ENCODE assay signal across 13 cellular contexts in the genomic region with DNA sequence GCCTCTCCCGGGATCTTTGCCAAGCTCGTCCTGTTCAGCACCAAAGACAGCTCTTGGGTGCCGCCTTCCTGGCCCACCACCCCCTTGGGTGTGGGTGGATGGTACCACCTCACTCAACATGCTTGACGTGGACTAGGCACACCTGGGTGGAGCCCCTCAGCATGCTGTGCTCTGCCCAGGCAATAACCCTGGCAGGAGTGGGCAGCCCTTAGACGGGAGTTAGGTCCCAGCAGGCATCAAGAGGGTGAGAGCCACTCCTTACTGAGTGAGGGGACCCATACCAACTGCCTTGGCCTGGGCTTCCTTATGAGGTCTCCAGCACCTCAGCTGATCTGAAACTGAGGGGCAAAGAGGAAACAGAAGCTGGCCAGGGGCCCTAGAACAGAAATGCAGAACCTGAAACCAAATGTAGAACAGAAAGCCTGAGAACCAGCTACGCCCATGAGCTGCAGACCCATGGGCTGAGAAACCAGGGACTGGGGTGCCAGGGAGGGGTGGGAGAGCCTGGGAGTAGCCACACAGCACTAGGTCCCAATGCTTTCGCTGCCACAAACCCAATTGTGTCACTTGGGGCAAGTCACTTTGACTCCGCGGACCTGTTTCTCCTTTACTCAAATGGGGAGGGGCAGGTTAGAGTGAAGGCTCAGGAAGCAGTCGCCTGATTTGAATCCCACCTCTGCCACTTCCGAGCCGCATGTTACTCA. TPM values are rescaled to one million over a fixed set of nuclear protein-coding genes. Genes with fewer than 3 reads are reported as not detected.
A peak's percentile ranks its signal among the peaks of the same experiment; 100 is the strongest.
DNase-seq lines count a peak whose midpoint lies in the region; ATAC-seq and TF ChIP-seq lines count a peak whose summit lies in the region.
"Had no signal": no experiment of that assay in that cellular context is flagged by ENCODE, and none has a peak within 500 bp of the region (broad histone marks: within the 10 kb centered on the region; RNA-seq: fewer than 3 reads in every experiment).

No MANE protein-coding gene starts in this region.

- no peaks in the 10 kb centered on the region for H3K9me3 Mint-ChIP-seq in activated T-cell treated with anti-CD3 and anti-CD28 coated beads, Interleukin-2, amount 50 U/mL, for 4 hours
- H3K9me3 Mint-ChIP-seq in activated T-helper 2 cell treated with anti-CD3 and anti-CD28 coated beads, Interferon-gamma antibody, Interleukin-2, Interleukin-4, amounts not matched to agents 10 μg/mL and 5 μg/mL and 100 μg/mL, durations not matched to agents 14 hours and 24 hours and 36 hours: no peaks in the 10 kb centered on the region
- H3K9me3 Mint-ChIP-seq: WTC11 had no signal

- H3K27me3 Mint-ChIP-seq in activated T-cell treated with anti-CD3 and anti-CD28 coated beads, Interleukin-2, amount 50 U/mL, for 4 hours (ENCODE audit: low read depth): no peaks in the 10 kb centered on the region
- H3K27me3 Mint-ChIP-seq in activated T-helper 2 cell treated with anti-CD3 and anti-CD28 coated beads, Interferon-gamma antibody, Interleukin-2, Interleukin-4, amounts not matched to agents 10 μg/mL and 5 μg/mL and 100 μg/mL, durations not matched to agents 14 hours and 24 hours and 36 hours (ENCODE audit: low read depth): no peaks in the 10 kb centered on the region

- no peaks in the 10 kb centered on the region for H3K9me2 ChIP-seq in OCI-LY7 (ENCODE audit: insufficient read depth, low read length)

- H3K4me1 ChIP-seq in OCI-LY7 (ENCODE audit: insufficient read depth, low read length, poor library complexity, severe bottlenecking) (peaks cover 53% of the 10 kb centered on the region), upper lobe of right lung (no peaks in the 10 kb centered on the region)

- H3K36me3 Mint-ChIP-seq in activated T-cell treated with anti-CD3 and anti-CD28 coated beads, Interleukin-2, amount 50 U/mL, for 4 hours (ENCODE audit: insufficient read depth): no peaks in the 10 kb centered on the region
- no peaks in the 10 kb centered on the region for H3K36me3 Mint-ChIP-seq in activated T-helper 2 cell treated with anti-CD3 and anti-CD28 coated beads, Interferon-gamma antibody, Interleukin-2, Interleukin-4, amounts not matched to agents 10 μg/mL and 5 μg/mL and 100 μg/mL, durations not matched to agents 14 hours and 24 hours and 36 hours (ENCODE audit: low read depth)
- H3K36me3 Mint-ChIP-seq: WTC11 had no signal

- no peak for DNase-seq in activated T-cell treated with anti-CD3 and anti-CD28 coated beads, Interleukin-2, amount 50 U/mL, for 4 hours
- DNase-seq in activated T-cell treated with anti-CD3 and anti-CD28 coated beads for 4 hours: no peak
- peak; percentile 69 for DNase-seq in OCI-LY7 (ENCODE audit: low spot score)
- peak; percentile 53 for DNase-seq in iPS-NIHi11 (ENCODE audit: low spot score)
- peak; percentile 65 for DNase-seq in upper lobe of right lung
- DNase-seq in cerebellum (ENCODE audit: low spot score): no peak
- DNase-seq in activated T-helper 2 cell treated with anti-CD3 and anti-CD28 coated beads, Interferon-gamma antibody, Interleukin-2, Interleukin-4, amounts not matched to agents 10 μg/mL and 5 μg/mL and 100 μg/mL, durations not matched to agents 14 hours and 24 hours and 36 hours (ENCODE audit: low spot score): no peak
- DNase-seq in hepatic stellate cell (ENCODE audit: low spot score): no peak
- DNase-seq: islet precursor cell; NCI-H187; stimulated activated CD4-positive, alpha-beta T cell treated with anti-CD3 and anti-CD28 coated beads, Interleukin-1b, Interleukin-23, amount 100 ng/mL, for 48 hours had no signal

- H2AFZ ChIP-seq in OCI-LY7 (ENCODE audit: low read length): no peak overlapping the region

- H3K36me3 ChIP-seq in OCI-LY7 (ENCODE audit: insufficient read depth, low read length): peaks cover 7% of the 10 kb centered on the region; the same call in 1 of the 2 replicates
- no peaks in the 10 kb centered on the region for H3K36me3 ChIP-seq in upper lobe of right lung

- intact Hi-C loops in OCI-LY7 (cut with micrococcal nuclease; ENCODE audit: unreplicated experiment): loop anchor here (1.0 to 10.0 kb wide), 2 partner anchors 21 to 413 kb away; a partner anchor contains a TSS
- intact Hi-C loops in upper lobe of right lung (cut with DNase I): no loop called here
- intact Hi-C loops in activated T-helper 2 cell treated with anti-CD3 and anti-CD28 coated beads, Interferon-gamma antibody, Interleukin-2, Interleukin-4, amounts not matched to agents 10 μg/mL and 5 μg/mL and 100 μg/mL, durations not matched to agents 14 hours and 24 hours and 36 hours (cut with micrococcal nuclease): no loop called here

- no peak for ATAC-seq in activated T-cell treated with anti-CD3 and anti-CD28 coated beads, Interleukin-2, amount 50 U/mL, for 4 hours
- peak; percentile 74 for ATAC-seq in upper lobe of right lung
- ATAC-seq: WTC11 had no signal

- no peaks in the 10 kb centered on the region; the same call in 1 of the 2 replicates for H3K79me2 ChIP-seq in OCI-LY7 (ENCODE audit: insufficient read depth, low read depth, low read length)

- POLR2A ChIA-PET in OCI-LY7 (lab: Charles Lee): interaction anchor here (0.8 to 4.1 kb wide), 11 partner anchors 10 to 154 kb away, joined by 3 to 32 read pairs (median 5); a partner anchor contains a TSS

- BruUV-seq in OCI-LY7 (replicated peaks; lab: Mats Ljungman, UMichigan): no TSS peak

- H4K20me1 ChIP-seq in OCI-LY7 (ENCODE audit: insufficient read depth, low read length): no peaks in the 10 kb centered on the region

- no peak overlapping the region for H3K27ac Mint-ChIP-seq in activated T-helper 2 cell treated with anti-CD3 and anti-CD28 coated beads, Interferon-gamma antibody, Interleukin-2, Interleukin-4, amounts not matched to agents 10 μg/mL and 5 μg/mL and 100 μg/mL, durations not matched to agents 14 hours and 24 hours and 36 hours
- H3K27ac Mint-ChIP-seq: WTC11 had no signal

- CTCF ChIA-PET in OCI-LY7 (lab: Charles Lee; ENCODE audit: unreplicated experiment): interaction anchor here (0.6 to 2.6 kb wide), 5 partner anchors 11 to 129 kb away, joined by 3 to 19 read pairs (median 3); no protein-coding TSS in a partner anchor

- H3K27ac ChIP-seq in OCI-LY7 (ENCODE audit: low read depth, low read length, poor library complexity, severe bottlenecking): peak overlapping the region; percentile 70
- H3K27ac ChIP-seq in upper lobe of right lung: peak overlapping the region; percentile 72

- no peaks in the 10 kb centered on the region for H3K9me3 ChIP-seq in OCI-LY7 (ENCODE audit: low read length)
- H3K9me3 ChIP-seq in upper lobe of right lung: no peaks in the 10 kb centered on the region

- TF ChIP-seq CTCF in OCI-LY7 (conservative IDR thresholded peaks at IDR 0.05; ENCODE audit: low read length): no peak
- no peak for TF ChIP-seq CTCF in upper lobe of right lung (IDR thresholded peaks at IDR 0.05)

- H3K27me3 ChIP-seq in upper lobe of right lung: no peaks in the 10 kb centered on the region

- H3K4me1 Mint-ChIP-seq in activated T-cell treated with anti-CD3 and anti-CD28 coated beads, Interleukin-2, amount 50 U/mL, for 4 hours (ENCODE audit: low read depth): peaks cover 17% of the 10 kb centered on the region
- peaks cover 8% of the 10 kb centered on the region for H3K4me1 Mint-ChIP-seq in activated T-helper 2 cell treated with anti-CD3 and anti-CD28 coated beads, Interferon-gamma antibody, Interleukin-2, Interleukin-4, amounts not matched to agents 10 μg/mL and 5 μg/mL and 100 μg/mL, durations not matched to agents 14 hours and 24 hours and 36 hours (ENCODE audit: low read depth)
- H3K4me1 Mint-ChIP-seq: WTC11 had no signal

- H3K4me3 ChIP-seq in OCI-LY7 (ENCODE audit: low read depth, low read length, poor library complexity, severe bottlenecking): peak overlapping the region; percentile 70
- peak overlapping the region; percentile 47 for H3K4me3 ChIP-seq in upper lobe of right lung

- H3K4me3 Mint-ChIP-seq in activated T-cell treated with anti-CD3 and anti-CD28 coated beads, Interleukin-2, amount 50 U/mL, for 4 hours: peak overlapping the region; percentile 19
- no peak overlapping the region for H3K4me3 Mint-ChIP-seq in activated T-helper 2 cell treated with anti-CD3 and anti-CD28 coated beads, Interferon-gamma antibody, Interleukin-2, Interleukin-4, amounts not matched to agents 10 μg/mL and 5 μg/mL and 100 μg/mL, durations not matched to agents 14 hours and 24 hours and 36 hours (ENCODE audit: low read depth)
- H3K4me3 Mint-ChIP-seq: WTC11 had no signal

- H3K4me2 ChIP-seq in OCI-LY7 (ENCODE audit: low read length): peak overlapping the region; percentile 86

RNA-seq across cellular contexts. Expression of a gene that starts 2.0 kb away (rescaled TPM):
- total RNA-seq in activated T-cell treated with anti-CD3 and anti-CD28 coated beads, Interleukin-2, amount 50 U/mL, for 4 hours: 1 to 10 TPM in 2 of 3 donors, under 1 TPM in 1; 0.87 to 1.5 (median 1.1) TPM
- 23.8 and 27.8 TPM in 2 replicates for total RNA-seq in OCI-LY7 (2014; rRNA removed; shearing (Covaris generic))
- 45.7 and 48.6 TPM in 2 replicates for total RNA-seq in OCI-LY7 (2022)
- total RNA-seq in upper lobe of right lung: 56.9 TPM
- 3.1 TPM for total RNA-seq in cerebellum
- 0.64 and 0.87 TPM in 2 replicates for total RNA-seq in activated T-helper 2 cell treated with anti-CD3 and anti-CD28 coated beads, Interferon-gamma antibody, Interleukin-2, Interleukin-4, amounts not matched to agents 10 μg/mL and 5 μg/mL and 100 μg/mL, durations not matched to agents 14 hours and 24 hours and 36 hours

RNA-seq across cellular contexts. Expression of a gene that starts 21.5 kb away (rescaled TPM):
- total RNA-seq in activated T-cell treated with anti-CD3 and anti-CD28 coated beads, Interleukin-2, amount 50 U/mL, for 4 hours: 100 to 1,000 TPM; 100 to 104 (median 104) TPM
- total RNA-seq in OCI-LY7 (2014; rRNA removed; shearing (Covaris generic)): 81.4 and 93.7 TPM in 2 replicates
- 72.5 and 79.6 TPM in 2 replicates for total RNA-seq in OCI-LY7 (2022)
- total RNA-seq in upper lobe of right lung: 194 TPM
- total RNA-seq in cerebellum: 93.0 TPM
- total RNA-seq in activated T-helper 2 cell treated with anti-CD3 and anti-CD28 coated beads, Interferon-gamma antibody, Interleukin-2, Interleukin-4, amounts not matched to agents 10 μg/mL and 5 μg/mL and 100 μg/mL, durations not matched to agents 14 hours and 24 hours and 36 hours: 117 and 119 TPM in 2 replicates

RNA-seq across cellular contexts. Expression of a gene that starts 53.0 kb away (rescaled TPM):
- not detected for total RNA-seq in activated T-cell treated with anti-CD3 and anti-CD28 coated beads, Interleukin-2, amount 50 U/mL, for 4 hours
- not detected in 2 replicates for total RNA-seq in OCI-LY7 (2014; rRNA removed; shearing (Covaris generic))
- total RNA-seq in OCI-LY7 (2022) (0.30 TPM in 1 of 2 replicates, not detected in the other), upper lobe of right lung (3.4 TPM), cerebellum (0.73 TPM)
- not detected in 2 replicates for total RNA-seq in activated T-helper 2 cell treated with anti-CD3 and anti-CD28 coated beads, Interferon-gamma antibody, Interleukin-2, Interleukin-4, amounts not matched to agents 10 μg/mL and 5 μg/mL and 100 μg/mL, durations not matched to agents 14 hours and 24 hours and 36 hours
- total RNA-seq: H1 had no signal

Comparison
In these comparisons a context has a peak if more than half of its experiments do, and no peak if none do; other contexts are left out.
1. DNase-seq: peak in OCI-LY7 (single experiment), iPS-NIHi11 (single experiment) and upper lobe of right lung (single experiment); none in activated T-cell treated with anti-CD3 and anti-CD28 coated beads, Interleukin-2, amount 50 U/mL, for 4 hours (single experiment), activated T-cell treated with anti-CD3 and anti-CD28 coated beads for 4 hours (single experiment), cerebellum (single experiment), activated T-helper 2 cell treated with anti-CD3 and anti-CD28 coated beads, Interferon-gamma antibody, Interleukin-2, Interleukin-4, amounts not matched to agents 10 μg/mL and 5 μg/mL and 100 μg/mL, durations not matched to agents 14 hours and 24 hours and 36 hours (single experiment) and hepatic stellate cell (single experiment).